In the genomic region with DNA sequence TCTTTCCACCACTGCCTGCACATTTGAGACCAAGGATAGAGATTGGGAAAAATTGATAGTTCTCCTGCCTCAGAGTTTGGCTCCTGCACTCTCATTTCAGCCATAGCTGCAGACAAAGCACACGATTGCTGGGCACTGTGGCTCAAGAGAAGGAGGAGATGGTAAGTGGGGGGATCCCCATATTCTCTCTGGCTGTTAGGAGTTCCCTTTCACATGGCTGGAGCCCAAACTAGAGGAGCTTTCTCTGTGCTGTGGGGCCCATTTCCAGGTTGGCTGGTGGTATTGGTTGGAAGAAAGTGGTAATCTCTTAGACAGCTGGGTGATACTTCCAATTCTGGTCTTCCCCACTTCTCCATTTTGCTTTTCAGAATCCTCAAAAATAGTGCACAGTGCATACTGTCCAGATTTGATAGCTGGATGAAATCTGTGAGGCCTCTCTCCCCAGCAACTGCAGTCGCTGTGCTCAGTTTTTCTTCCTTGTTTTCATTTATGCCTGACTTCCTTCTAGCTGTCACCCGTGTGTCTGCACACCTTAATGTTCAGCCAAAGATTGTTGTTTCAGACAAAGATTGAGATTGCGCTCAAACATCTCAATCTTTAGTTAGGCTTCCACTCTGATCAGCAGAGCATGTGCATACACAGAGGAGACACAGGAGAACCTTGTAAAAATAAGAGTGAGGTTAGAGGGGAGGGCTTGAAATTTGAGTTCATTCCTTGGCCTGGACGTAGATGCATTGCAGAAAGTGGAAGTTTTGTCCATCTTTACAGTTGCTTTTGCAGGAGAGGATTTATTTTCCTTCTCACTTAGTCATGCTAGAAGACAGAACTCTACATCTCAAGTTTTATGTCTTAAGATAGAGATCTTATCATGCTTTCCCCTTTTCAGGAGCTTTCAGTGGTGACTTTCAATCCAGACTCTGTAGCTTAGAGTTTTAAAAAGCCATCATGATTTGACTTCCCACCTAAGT, we compare ENCODE assay signal across 14 cellular contexts. TPM values are rescaled to one million over a fixed set of nuclear protein-coding genes. Genes with fewer than 3 reads are reported as not detected.
DNase-seq lines count a peak whose midpoint lies in the region; TF ChIP-seq lines count a peak whose summit lies in the region.
"Had no signal": no experiment of that assay in that cellular context is flagged by ENCODE, and none has a peak within 500 bp of the region (broad histone marks: within the 10 kb centered on the region; RNA-seq: fewer than 3 reads in every experiment).

No MANE protein-coding gene starts in this region.

- H3K27ac ChIP-seq in Karpas-422 (ENCODE audit: low read length) (peak overlapping the region; percentile 59), parathyroid adenoma (peak overlapping the region; percentile 61), MM.1S (ENCODE audit: low read length) (no peak overlapping the region)
- H3K27ac ChIP-seq: A549, gastrocnemius medialis had no signal

- H3K79me2 ChIP-seq in Karpas-422 (ENCODE audit: low read length) (peaks cover 77% of the 10 kb centered on the region), parathyroid adenoma (peaks cover 3% of the 10 kb centered on the region), MM.1S (ENCODE audit: low read length) (peaks cover 31% of the 10 kb centered on the region)

- H3K27ac Mint-ChIP-seq in T-helper 1 cell treated with Interleukin-12 subunit alpha and Interleukin-12 subunit beta and Interleukin-4 antibody, amounts not matched to agents 30 μg/mL and 1 μg/mL, for 36 hours: peak overlapping the region; percentile 26
- H3K27ac Mint-ChIP-seq in dendritic cell treated with granulocyte-macrophage colony-stimulating factor and Interleukin-4, amounts not matched to agents 40 ng/mL and 50 ng/mL, for 4 days: peak overlapping the region; percentile 2

- H3K4me1 Mint-ChIP-seq in T-helper 1 cell treated with Interleukin-12 subunit alpha and Interleukin-12 subunit beta and Interleukin-4 antibody, amounts not matched to agents 30 μg/mL and 1 μg/mL, for 36 hours (ENCODE audit: low read depth): peaks cover 21% of the 10 kb centered on the region
- peaks cover 34% of the 10 kb centered on the region for H3K4me1 Mint-ChIP-seq in dendritic cell treated with granulocyte-macrophage colony-stimulating factor and Interleukin-4, amounts not matched to agents 40 ng/mL and 50 ng/mL, for 4 days (ENCODE audit: low read depth)

- intact Hi-C loops in dendritic cell treated with granulocyte-macrophage colony-stimulating factor and Interleukin-4, amounts not matched to agents 40 ng/mL and 50 ng/mL, for 4 days (cut with micrococcal nuclease): no loop called here
- intact Hi-C loops in posterior vena cava (cut with DNase I): no loop called here

- no peak overlapping the region for H3K4me3 Mint-ChIP-seq in T-helper 1 cell treated with Interleukin-12 subunit alpha and Interleukin-12 subunit beta and Interleukin-4 antibody, amounts not matched to agents 30 μg/mL and 1 μg/mL, for 36 hours
- no peak overlapping the region for H3K4me3 Mint-ChIP-seq in dendritic cell treated with granulocyte-macrophage colony-stimulating factor and Interleukin-4, amounts not matched to agents 40 ng/mL and 50 ng/mL, for 4 days
- H3K4me3 Mint-ChIP-seq: neural crest cell had no signal

- TF ChIP-seq CTCF in parathyroid adenoma (IDR thresholded peaks at IDR 0.05): no peak
- no peak for TF ChIP-seq CTCF in MM.1S (IDR thresholded peaks at IDR 0.05; ENCODE audit: low read length)

- H3K4me1 ChIP-seq in Karpas-422 (ENCODE audit: low read length): peaks cover 35% of the 10 kb centered on the region
- peaks cover 39% of the 10 kb centered on the region for H3K4me1 ChIP-seq in parathyroid adenoma
- H3K4me1 ChIP-seq in MM.1S (ENCODE audit: low read length): no peaks in the 10 kb centered on the region
- H3K4me1 ChIP-seq: A549 had no signal

- H3K4me2 ChIP-seq in Karpas-422 (ENCODE audit: low read depth, low read length, poor library complexity, severe bottlenecking): peak overlapping the region; percentile 30
- peak overlapping the region; percentile 26 for H3K4me2 ChIP-seq in parathyroid adenoma (ENCODE audit: low read length)
- H3K4me2 ChIP-seq in MM.1S (ENCODE audit: low read depth, low read length): no peak overlapping the region
- H3K4me2 ChIP-seq: A549 had no signal

- H3K9me2 ChIP-seq in Karpas-422 (replicated peaks; ENCODE audit: insufficient read depth, low read length) (no peaks in the 10 kb centered on the region), MM.1S (replicated peaks; ENCODE audit: insufficient read depth, low read length) (no peaks in the 10 kb centered on the region)

- H3K9me3 ChIP-seq in Karpas-422 (ENCODE audit: low read length): no peaks in the 10 kb centered on the region
- H3K9me3 ChIP-seq in parathyroid adenoma (ENCODE audit: control insufficient read depth, low read length): no peaks in the 10 kb centered on the region
- no peaks in the 10 kb centered on the region for H3K9me3 ChIP-seq in MM.1S (replicated peaks; ENCODE audit: insufficient read depth, low read length)
- H3K9me3 ChIP-seq: A549, gastrocnemius medialis, transverse colon had no signal

- H3K4me3 ChIP-seq in Karpas-422 (ENCODE audit: low read length): no peak overlapping the region; the same call in 1 of the 2 replicates
- no peak overlapping the region for H3K4me3 ChIP-seq in parathyroid adenoma (ENCODE audit: low read depth, low read length)
- no peak overlapping the region for H3K4me3 ChIP-seq in MM.1S (ENCODE audit: low read length)
- H3K4me3 ChIP-seq: A549, gastrocnemius medialis, transverse colon had no signal

- H3K36me3 Mint-ChIP-seq in T-helper 1 cell treated with Interleukin-12 subunit alpha and Interleukin-12 subunit beta and Interleukin-4 antibody, amounts not matched to agents 30 μg/mL and 1 μg/mL, for 36 hours (ENCODE audit: low read depth): peaks cover 13% of the 10 kb centered on the region
- peaks cover 31% of the 10 kb centered on the region for H3K36me3 Mint-ChIP-seq in dendritic cell treated with granulocyte-macrophage colony-stimulating factor and Interleukin-4, amounts not matched to agents 40 ng/mL and 50 ng/mL, for 4 days (ENCODE audit: low read depth)

- H3K9ac ChIP-seq in Karpas-422 (ENCODE audit: low read length): peak overlapping the region; percentile 29; the same call in 1 of the 2 replicates
- H3K9ac ChIP-seq in parathyroid adenoma: no peak overlapping the region
- H3K9ac ChIP-seq in MM.1S (ENCODE audit: low read length): no peak overlapping the region

- no peaks in the 10 kb centered on the region for H3K27me3 Mint-ChIP-seq in T-helper 1 cell treated with Interleukin-12 subunit alpha and Interleukin-12 subunit beta and Interleukin-4 antibody, amounts not matched to agents 30 μg/mL and 1 μg/mL, for 36 hours (ENCODE audit: low read depth)
- H3K27me3 Mint-ChIP-seq in dendritic cell treated with granulocyte-macrophage colony-stimulating factor and Interleukin-4, amounts not matched to agents 40 ng/mL and 50 ng/mL, for 4 days: no peaks in the 10 kb centered on the region

- no peaks in the 10 kb centered on the region for H3F3A ChIP-seq in MM.1S (ENCODE audit: insufficient read depth, low read length)

- H3K27me3 ChIP-seq in Karpas-422 (ENCODE audit: low read length): no peaks in the 10 kb centered on the region
- H3K27me3 ChIP-seq in parathyroid adenoma (ENCODE audit: control insufficient read depth, insufficient read depth, low read length): no peaks in the 10 kb centered on the region
- no peaks in the 10 kb centered on the region for H3K27me3 ChIP-seq in MM.1S (replicated peaks; ENCODE audit: insufficient read depth, low read length)
- H3K27me3 ChIP-seq: gastrocnemius medialis, transverse colon had no signal

- peaks cover 4% of the 10 kb centered on the region for H3K9me3 Mint-ChIP-seq in T-helper 1 cell treated with Interleukin-12 subunit alpha and Interleukin-12 subunit beta and Interleukin-4 antibody, amounts not matched to agents 30 μg/mL and 1 μg/mL, for 36 hours
- no peaks in the 10 kb centered on the region for H3K9me3 Mint-ChIP-seq in dendritic cell treated with granulocyte-macrophage colony-stimulating factor and Interleukin-4, amounts not matched to agents 40 ng/mL and 50 ng/mL, for 4 days
- H3K9me3 Mint-ChIP-seq: neural crest cell had no signal

- H2AFZ ChIP-seq in Karpas-422 (ENCODE audit: low read length) (no peak overlapping the region), parathyroid adenoma (peak overlapping the region; percentile 7), MM.1S (ENCODE audit: low read length) (no peak overlapping the region)

- H4K20me1 ChIP-seq in Karpas-422 (ENCODE audit: insufficient read depth, low read depth, low read length) (no peaks in the 10 kb centered on the region), MM.1S (ENCODE audit: insufficient read depth, low read length) (peaks cover 4% of the 10 kb centered on the region; the same call in 1 of the 2 replicates)

- no peak for DNase-seq in T-helper 1 cell
- peak; percentile 54 for DNase-seq in Karpas-422
- DNase-seq in NK-92 treated with Interleukin-12 subunit alpha and Interleukin-12 subunit beta, amount 100 ng/mL, for 24 hours (lab: John Stamatoyannopoulos, UW): no peak
- DNase-seq in MM.1S: no peak
- DNase-seq in posterior vena cava (ENCODE audit: low spot score): no peak
- DNase-seq: DMS 273 treated with DMSO at 0.1 percent for 48 hours, gastrocnemius medialis, kidney, transverse colon had no signal

- no peaks in the 10 kb centered on the region for H3K36me3 ChIP-seq in Karpas-422 (ENCODE audit: insufficient read depth, low read length)
- H3K36me3 ChIP-seq in parathyroid adenoma (ENCODE audit: control insufficient read depth, insufficient read depth, low read length): no peaks in the 10 kb centered on the region
- no peaks in the 10 kb centered on the region for H3K36me3 ChIP-seq in MM.1S (replicated peaks; ENCODE audit: insufficient read depth, low read length)

RNA-seq across cellular contexts. Expression of a gene that starts 28.6 kb away (rescaled TPM):
- 17.8 and 26.1 TPM in 2 replicates for total RNA-seq in Karpas-422 (2014; rRNA removed; shearing (Covaris generic); ENCODE audit: low replicate concordance)
- 10 to 100 TPM; 29.9 to 39.6 TPM for total RNA-seq in posterior vena cava
